ENCODE assay signal across 28 cellular contexts in the genomic region with DNA sequence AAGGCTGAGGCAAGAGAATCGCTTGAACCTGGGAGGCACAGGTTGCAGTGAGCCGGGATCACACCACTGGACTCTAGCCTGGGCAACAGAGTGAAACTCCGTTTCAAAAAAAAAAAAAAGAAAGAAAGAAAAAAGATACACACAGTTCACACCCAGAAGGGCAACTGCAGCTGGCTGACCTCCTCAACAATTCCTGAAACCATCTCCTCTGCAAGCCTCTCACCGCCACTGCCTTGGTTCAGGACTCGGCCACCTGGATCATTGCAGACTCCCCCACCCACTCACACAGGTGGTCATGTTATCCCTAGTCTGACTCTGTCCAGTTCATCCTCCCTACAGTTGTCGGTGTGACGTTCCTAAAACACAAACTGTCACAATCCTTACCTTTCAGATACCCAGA. TPM values are rescaled to one million over a fixed set of nuclear protein-coding genes. Genes with fewer than 3 reads are reported as not detected.
A peak's percentile ranks its signal among the peaks of the same experiment; 100 is the strongest.
DNase-seq lines count a peak whose midpoint lies in the region; ATAC-seq and TF ChIP-seq lines count a peak whose summit lies in the region.
"Had no signal": no experiment of that assay in that cellular context is flagged by ENCODE, and none has a peak within 500 bp of the region (broad histone marks: within the 10 kb centered on the region; RNA-seq: fewer than 3 reads in every experiment).

No MANE protein-coding gene starts in this region.

- H3K36me3 ChIP-seq in CD4-positive, CD25-positive, alpha-beta regulatory T cell (ENCODE audit: control insufficient read depth, insufficient read depth, low read length) = no peaks in the 10 kb centered on the region
- H3K36me3 ChIP-seq in neural progenitor cell = no peaks in the 10 kb centered on the region
- H3K36me3 ChIP-seq: brain microvascular endothelial cell, neutrophil, prostate gland, tibial nerve had no signal

- H3K27me3 Mint-ChIP-seq in CD4-positive, CD25-positive, alpha-beta regulatory T cell = peaks cover 72% of the 10 kb centered on the region
- H3K27me3 Mint-ChIP-seq in T-helper 17 cell = peaks cover 77% of the 10 kb centered on the region
- H3K27me3 Mint-ChIP-seq in neural progenitor cell (ENCODE audit: insufficient read depth, low read depth) = peaks cover 68% of the 10 kb centered on the region

- no peaks in the 10 kb centered on the region for H3K9me3 ChIP-seq in CD4-positive, CD25-positive, alpha-beta regulatory T cell (ENCODE audit: control insufficient read depth in 2 of 2, low read length in 2 of 2)
- H3K9me3 ChIP-seq in T-helper 17 cell (ENCODE audit: control insufficient read depth, low read length, poor library complexity, severe bottlenecking) = no peaks in the 10 kb centered on the region
- no peaks in the 10 kb centered on the region for H3K9me3 ChIP-seq in neural progenitor cell (ENCODE audit: low read depth)
- H3K9me3 ChIP-seq: A549, neutrophil, prostate gland, tibial nerve had no signal

- ATAC-seq in CD4-positive, CD25-positive, alpha-beta regulatory T cell (ENCODE audit: low read depth in 2 of 2) = no peak
- ATAC-seq in T-helper 17 cell = no peak
- ATAC-seq in HG02970 (IDR thresholded peaks at IDR 0.05; ENCODE audit: low FRiP score, unreplicated experiment) = no peak
- ATAC-seq: A549; stimulated activated naive CD8-positive, alpha-beta T cell treated with anti-CD3 and anti-CD28 coated beads, Interleukin-15, amount 100 ng/mL, for 72 hours had no signal

- H3K4me3 Mint-ChIP-seq in CD4-positive, CD25-positive, alpha-beta regulatory T cell = peak overlapping the region; percentile 16 to 88 (median 28)
- peak overlapping the region; percentile 86 for H3K4me3 Mint-ChIP-seq in T-helper 17 cell
- peak overlapping the region; percentile 60 for H3K4me3 Mint-ChIP-seq in neural progenitor cell
- H3K4me3 Mint-ChIP-seq: stimulated activated naive CD8-positive, alpha-beta T cell treated with anti-CD3 and anti-CD28 coated beads, Interleukin-15, amount 100 ng/mL, for 72 hours had no signal

- H3F3A ChIP-seq in neural progenitor cell (ENCODE audit: low read depth) = peaks cover 22% of the 10 kb centered on the region

- H3K27ac Mint-ChIP-seq in CD4-positive, CD25-positive, alpha-beta regulatory T cell = no peak overlapping the region
- no peak overlapping the region for H3K27ac Mint-ChIP-seq in T-helper 17 cell
- H3K27ac Mint-ChIP-seq in neural progenitor cell = no peak overlapping the region
- H3K27ac Mint-ChIP-seq: stimulated activated naive CD8-positive, alpha-beta T cell treated with anti-CD3 and anti-CD28 coated beads, Interleukin-15, amount 100 ng/mL, for 72 hours had no signal

- DNase-seq in CD4-positive, CD25-positive, alpha-beta regulatory T cell = no peak
- no peak for DNase-seq in T-helper 17 cell
- no peak for DNase-seq in epithelial cell of proximal tubule (ENCODE audit: low read depth)
- no peak for DNase-seq in neural progenitor cell (ENCODE audit: low spot score)
- no peak for DNase-seq in CD1c-positive myeloid dendritic cell (ENCODE audit: extremely low spot score)
- DNase-seq in iPS-NIHi11 (ENCODE audit: low spot score) = no peak
- no peak for DNase-seq in NCI-H2107 treated with DMSO at 0.1 percent for 48 hours (lab: John Stamatoyannopoulos, UW; ENCODE audit: unreplicated experiment)
- DNase-seq: activated effector memory CD4-positive, alpha-beta T cell treated with anti-CD3 and anti-CD28 coated beads, Interleukin-2, amount 50 U/mL, for 16 hours; AML-193; brain microvascular endothelial cell; effector CD8-positive, alpha-beta T cell; H7; MM.1S; NCI-H1417 treated with DMSO at 0.1 percent for 48 hours; NCI-H446; NCI-H774; stimulated activated CD8-positive, alpha-beta memory T cell treated with anti-CD3 and anti-CD28 coated beads, Interleukin-4, amount 100 ng/mL, for 48 hours; stimulated activated naive CD8-positive, alpha-beta T cell treated with anti-CD3 and anti-CD28 coated beads, Interleukin-15, amount 100 ng/mL, for 72 hours had no signal

- H3K4me3 ChIP-seq in CD4-positive, CD25-positive, alpha-beta regulatory T cell (ENCODE audit: low read depth, low read length) = no peak overlapping the region
- H3K4me3 ChIP-seq in epithelial cell of proximal tubule (ENCODE audit: low read depth, low read length) = peak overlapping the region; percentile 88
- no peak overlapping the region for H3K4me3 ChIP-seq in neural progenitor cell
- H3K4me3 ChIP-seq: A549, SK-N-MC had no signal

- no peaks in the 10 kb centered on the region for H3K79me2 ChIP-seq in neural progenitor cell (ENCODE audit: low read depth)

- H4K20me1 ChIP-seq in neural progenitor cell (ENCODE audit: low read depth) = peaks cover 5% of the 10 kb centered on the region

- peaks cover 23% of the 10 kb centered on the region for H3K4me1 ChIP-seq in CD4-positive, CD25-positive, alpha-beta regulatory T cell (ENCODE audit: control insufficient read depth, insufficient read depth, low read length, poor library complexity, severe bottlenecking)
- H3K4me1 ChIP-seq in neural progenitor cell = peaks cover 7% of the 10 kb centered on the region
- H3K4me1 ChIP-seq: prostate gland had no signal

- H3K9me3 Mint-ChIP-seq in CD4-positive, CD25-positive, alpha-beta regulatory T cell = peaks cover 0 to 1% (median 0%) of the 10 kb centered on the region in 7 donors
- H3K9me3 Mint-ChIP-seq in neural progenitor cell = no peaks in the 10 kb centered on the region
- H3K9me3 Mint-ChIP-seq: stimulated activated naive CD8-positive, alpha-beta T cell treated with anti-CD3 and anti-CD28 coated beads, Interleukin-15, amount 100 ng/mL, for 72 hours had no signal

- H3K36me3 Mint-ChIP-seq in CD4-positive, CD25-positive, alpha-beta regulatory T cell = no peaks in the 10 kb centered on the region
- H3K36me3 Mint-ChIP-seq in T-helper 17 cell (ENCODE audit: low read depth) = peaks cover 5% of the 10 kb centered on the region
- no peaks in the 10 kb centered on the region for H3K36me3 Mint-ChIP-seq in neural progenitor cell

- H3K9ac ChIP-seq in neural progenitor cell = no peak overlapping the region
- H3K9ac ChIP-seq: KMS-11 had no signal

- no peak overlapping the region for H3K4me2 ChIP-seq in neural progenitor cell
- H3K4me2 ChIP-seq: A549, KMS-11 had no signal

- H3K27ac ChIP-seq in CD4-positive, CD25-positive, alpha-beta regulatory T cell (ENCODE audit: insufficient read depth, low read length, poor library complexity, severe bottlenecking) = no peak overlapping the region
- no peak overlapping the region for H3K27ac ChIP-seq in neural progenitor cell
- H3K27ac ChIP-seq: A549, brain microvascular endothelial cell, epithelial cell of prostate, KMS-11, neutrophil, RWPE1, SK-N-MC had no signal

- peaks cover 27% of the 10 kb centered on the region for H3K27me3 ChIP-seq in CD4-positive, CD25-positive, alpha-beta regulatory T cell (ENCODE audit: control insufficient read depth, insufficient read depth, low read length)
- H3K27me3 ChIP-seq in neural progenitor cell = peaks cover 100% of the 10 kb centered on the region

- peaks cover 6 to 21% (median 14%) of the 10 kb centered on the region in 4 donors for H3K4me1 Mint-ChIP-seq in CD4-positive, CD25-positive, alpha-beta regulatory T cell
- peaks cover 21% of the 10 kb centered on the region for H3K4me1 Mint-ChIP-seq in T-helper 17 cell
- peaks cover 24% of the 10 kb centered on the region for H3K4me1 Mint-ChIP-seq in neural progenitor cell

- H2AFZ ChIP-seq in neural progenitor cell (replicated peaks) = no peak overlapping the region

- TF ChIP-seq CTCF in epithelial cell of proximal tubule (conservative IDR thresholded peaks at IDR 0.05; ENCODE audit: low read depth, low read length) (no peak), neural progenitor cell (IDR thresholded peaks at IDR 0.05) (no peak)

RNA-seq across cellular contexts. Expression of gene CYS1, which starts 2.2 kb away (rescaled TPM):
- total RNA-seq in CD4-positive, CD25-positive, alpha-beta regulatory T cell = not detected
- not detected for polyA plus RNA-seq in CD4-positive, CD25-positive, alpha-beta regulatory T cell
- total RNA-seq in T-helper 17 cell (not detected), epithelial cell of proximal tubule (5.9 and 20.8 TPM in 2 replicates), neural progenitor cell (ENCODE audit: low replicate concordance) (0.56 TPM in 1 of 2 replicates, not detected in the other)
- total RNA-seq: lung microvascular endothelial cell had no signal

RNA-seq across cellular contexts. Expression of gene KLF11, which starts 34.7 kb away (rescaled TPM):
- total RNA-seq in CD4-positive, CD25-positive, alpha-beta regulatory T cell = 38.9 TPM
- 10 to 100 TPM in 2 of 4 donors, 1 to 10 TPM in 2; 5.9 to 22.3 (median 8.9) TPM for polyA plus RNA-seq in CD4-positive, CD25-positive, alpha-beta regulatory T cell
- total RNA-seq in T-helper 17 cell = 10 to 100 TPM; 38.0 to 44.5 TPM
- total RNA-seq in epithelial cell of proximal tubule = 6.9 and 9.3 TPM in 2 replicates
- total RNA-seq in neural progenitor cell (ENCODE audit: low replicate concordance) = 9.6 and 9.7 TPM in 2 replicates

RNA-seq across cellular contexts. Expression of gene RRM2, which starts 44.5 kb away (rescaled TPM):
- total RNA-seq in CD4-positive, CD25-positive, alpha-beta regulatory T cell = 7.9 TPM
- 10 to 100 TPM in 2 of 4 donors, 1 to 10 TPM in 2; 7.9 to 25.8 (median 16.7) TPM for polyA plus RNA-seq in CD4-positive, CD25-positive, alpha-beta regulatory T cell
- 1 to 10 TPM in 1 of 2 donors, under 1 TPM in 1; 0.32 to 1.7 TPM for total RNA-seq in T-helper 17 cell
- total RNA-seq in epithelial cell of proximal tubule = 214 and 244 TPM in 2 replicates
- total RNA-seq in neural progenitor cell (ENCODE audit: low replicate concordance) = 62.1 and 66.0 TPM in 2 replicates

Comparison
In these comparisons a context has a peak if more than half of its experiments do, and no peak if none do; other contexts are left out.
1. H3K4me3 Mint-ChIP-seq: peak in every context shown above with its lines; median percentile 86 in T-helper 17 cell; 60 in neural progenitor cell; 28 in CD4-positive, CD25-positive, alpha-beta regulatory T cell.